ENCODE assay signal across 1 cellular context in genomic region chr7:30914611-30915601, GRCh38.
A peak's percentile ranks its signal among the peaks of the same experiment; 100 is the strongest.
TF ChIP-seq lines count a peak whose summit lies in the region.

No MANE protein-coding gene starts in this region.

TF ChIP-seq in SK-N-SH, 30 proteins besides CTCF, POLR2A, EP300 and RAD21 (continued from another document):
- TF ChIP-seq ELF1 (IDR thresholded peaks at IDR 0.05) = no peak
- no peak for TF ChIP-seq YY1 (IDR thresholded peaks at IDR 0.05; ENCODE audit: low read depth)
- no peak for TF ChIP-seq RFX5 (IDR thresholded peaks at IDR 0.05; ENCODE audit: low read length)
- TF ChIP-seq GATA2 (CRISPR knock-in tag; IDR thresholded peaks at IDR 0.05) = peak; percentile 99
- TF ChIP-seq MAX (IDR thresholded peaks at IDR 0.05; ENCODE audit: low read depth) = no peak
- no peak; the same call in 1 of the 2 replicates for TF ChIP-seq RXRA (IDR thresholded peaks at IDR 0.05; ENCODE audit: borderline replicate concordance, low read depth)
- TF ChIP-seq NRF1 (IDR thresholded peaks at IDR 0.05; ENCODE audit: low read depth, low read length) = no peak
- TF ChIP-seq PBX3 (IDR thresholded peaks at IDR 0.05) = no peak
- TF ChIP-seq FOXJ3 (CRISPR knock-in tag; IDR thresholded peaks at IDR 0.05) = 0 out of 2 replicates have a peak, but pooled peaks have one; percentile 66
- TF ChIP-seq RCOR1 (IDR thresholded peaks at IDR 0.05; ENCODE audit: low read length) = peak; percentile 87
